ENCODE assay signal across 26 cellular contexts in genomic region chr18:36142751-36143150, GRCh38. TPM values are rescaled to one million over a fixed set of nuclear protein-coding genes. Genes with fewer than 3 reads are reported as not detected.
"Had no signal": no experiment of that assay in that cellular context is flagged by ENCODE, and none has a peak within 500 bp of the region (broad histone marks: within the 10 kb centered on the region; RNA-seq: fewer than 3 reads in every experiment).

No MANE protein-coding gene starts in this region.

- H3K4me1 Mint-ChIP-seq: endodermal cell had no signal

- H3K27me3 ChIP-seq: brain microvascular endothelial cell, dorsolateral prefrontal cortex, heart left ventricle had no signal

- H3K4me3 Mint-ChIP-seq: activated CD8-positive, alpha-beta T cell treated with anti-CD3 and anti-CD28 coated beads for 36 hours; activated naive CD4-positive, alpha-beta T cell treated with anti-CD3 and anti-CD28 coated beads for 36 hours; activated naive CD8-positive, alpha-beta T cell; activated T-cell treated with anti-CD3 and anti-CD28 coated beads, Interleukin-2, amount 50 U/mL, for 4 hours; central memory CD8-positive, alpha-beta T cell; dendritic cell treated with granulocyte-macrophage colony-stimulating factor and Interleukin-4, amounts not matched to agents 40 ng/mL and 50 ng/mL, for 4 days; endodermal cell had no signal

- DNase-seq: activated CD4-positive, alpha-beta T cell treated with anti-CD3 and anti-CD28 coated beads for 4 hours; activated CD4-positive, alpha-beta T cell treated with anti-CD3 and anti-CD28 coated beads, Interleukin-2, amount 50 U/mL, for 1 hour; activated CD4-positive, alpha-beta T cell treated with anti-CD3 and anti-CD28 coated beads, Interleukin-2, amount 50 U/mL, for 48 hours; activated CD4-positive, CD25-positive, alpha-beta regulatory T cell; activated CD4-positive, CD25-positive, alpha-beta regulatory T cell treated with anti-CD3 and anti-CD28 coated beads, Interleukin-2, amount 50 U/mL, for 72 hours; activated CD8-positive, alpha-beta memory T cell treated with anti-CD3 and anti-CD28 coated beads for 24 hours; activated CD8-positive, alpha-beta T cell treated with anti-CD3 and anti-CD28 coated beads for 36 hours; activated effector memory CD4-positive, alpha-beta T cell treated with anti-CD3 and anti-CD28 coated beads, Interleukin-2, amount 50 U/mL, for 16 hours; activated naive CD4-positive, alpha-beta T cell treated with anti-CD3 and anti-CD28 coated beads for 36 hours; activated T-cell treated with anti-CD3 and anti-CD28 coated beads, Interleukin-2, amount 50 U/mL, for 4 hours; amniotic stem cell; anterior cingulate cortex; brain microvascular endothelial cell; dorsolateral prefrontal cortex; effector memory CD4-positive, alpha-beta T cell; endodermal cell; foreskin fibroblast; heart left ventricle had no signal

- H3K4me1 ChIP-seq: heart left ventricle had no signal

- H3K9me3 ChIP-seq: heart left ventricle had no signal

- H3K27ac ChIP-seq: brain microvascular endothelial cell, coronary artery, dorsolateral prefrontal cortex, heart left ventricle had no signal

- H3K27ac Mint-ChIP-seq: activated CD8-positive, alpha-beta T cell treated with anti-CD3 and anti-CD28 coated beads for 36 hours; activated naive CD4-positive, alpha-beta T cell treated with anti-CD3 and anti-CD28 coated beads for 36 hours; activated T-helper 2 cell treated with anti-CD3 and anti-CD28 coated beads, Interferon-gamma antibody, Interleukin-2, Interleukin-4, amounts not matched to agents 10 μg/mL and 5 μg/mL and 100 μg/mL, durations not matched to agents 14 hours and 24 hours and 36 hours; dendritic cell treated with granulocyte-macrophage colony-stimulating factor and Interleukin-4, amounts not matched to agents 40 ng/mL and 50 ng/mL, for 4 days; endodermal cell had no signal

- H3K27me3 Mint-ChIP-seq: activated CD8-positive, alpha-beta T cell treated with anti-CD3 and anti-CD28 coated beads for 36 hours; activated naive CD8-positive, alpha-beta T cell; central memory CD8-positive, alpha-beta T cell; dendritic cell treated with granulocyte-macrophage colony-stimulating factor and Interleukin-4, amounts not matched to agents 40 ng/mL and 50 ng/mL, for 4 days had no signal

- ATAC-seq: activated CD8-positive, alpha-beta T cell treated with anti-CD3 and anti-CD28 coated beads for 36 hours; activated T-cell treated with anti-CD3 and anti-CD28 coated beads, Interleukin-2, amount 50 U/mL, for 4 hours; esophagus mucosa; heart left ventricle had no signal

- FAIRE-seq: astrocyte, bronchial epithelial cell had no signal

- H3K9me3 Mint-ChIP-seq: activated CD8-positive, alpha-beta T cell treated with anti-CD3 and anti-CD28 coated beads for 36 hours; activated naive CD4-positive, alpha-beta T cell treated with anti-CD3 and anti-CD28 coated beads for 36 hours; activated T-cell treated with anti-CD3 and anti-CD28 coated beads, Interleukin-2, amount 50 U/mL, for 4 hours; activated T-helper 2 cell treated with anti-CD3 and anti-CD28 coated beads, Interferon-gamma antibody, Interleukin-2, Interleukin-4, amounts not matched to agents 10 μg/mL and 5 μg/mL and 100 μg/mL, durations not matched to agents 14 hours and 24 hours and 36 hours; central memory CD8-positive, alpha-beta T cell; dendritic cell treated with granulocyte-macrophage colony-stimulating factor and Interleukin-4, amounts not matched to agents 40 ng/mL and 50 ng/mL, for 4 days; endodermal cell had no signal

- H3K4me3 ChIP-seq: coronary artery, dorsolateral prefrontal cortex, heart left ventricle had no signal

RNA-seq across cellular contexts. Expression of gene MOCOS, which starts 44.5 kb away (rescaled TPM):
- total RNA-seq: activated naive CD4-positive, alpha-beta T cell treated with anti-CD3 and anti-CD28 coated beads for 36 hours had no signal
